In the genomic region with DNA sequence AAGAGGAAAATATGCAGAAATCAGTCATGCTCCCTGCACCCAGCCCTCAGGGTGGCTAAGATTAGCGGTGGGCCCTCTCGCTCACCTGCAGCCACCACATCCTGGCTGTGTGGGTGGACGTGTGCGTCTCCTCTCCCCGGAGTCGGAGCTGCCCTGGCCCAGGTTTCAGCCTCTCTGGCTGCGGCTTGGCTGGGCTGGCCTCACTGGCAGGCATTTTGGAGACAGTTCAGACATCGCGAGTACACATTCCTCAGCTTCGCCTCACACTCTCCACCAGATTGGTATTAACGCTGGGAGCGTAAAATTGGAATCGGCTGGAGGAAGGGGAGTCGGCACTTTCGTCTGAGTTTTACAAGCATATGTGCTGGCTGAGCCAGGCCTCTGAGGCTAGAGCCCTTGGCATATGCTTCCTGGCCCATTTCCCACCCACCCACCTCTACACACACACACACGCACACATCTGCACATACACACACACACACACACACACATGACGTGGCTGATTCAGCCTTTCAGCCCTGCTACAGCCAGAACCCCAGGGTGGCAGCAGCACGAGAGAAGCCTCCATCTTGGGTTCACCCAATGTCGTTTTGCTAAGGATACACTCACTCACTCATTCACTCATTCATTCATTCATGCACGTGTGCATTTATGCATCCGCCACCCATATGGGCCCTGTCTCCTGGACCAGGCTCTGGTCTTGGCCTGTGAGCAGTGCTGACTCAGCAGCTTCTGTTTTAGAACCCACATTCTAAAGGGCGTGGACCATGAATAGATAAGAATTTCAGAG, we compare ENCODE assay signal across 9 cellular contexts. TPM values are rescaled to one million over a fixed set of nuclear protein-coding genes. Genes with fewer than 3 reads are reported as not detected.
A peak's percentile ranks its signal among the peaks of the same experiment; 100 is the strongest.
DNase-seq lines count a peak whose midpoint lies in the region; ATAC-seq, FAIRE-seq and TF ChIP-seq lines count a peak whose summit lies in the region.
"Had no signal": no experiment of that assay in that cellular context is flagged by ENCODE, and none has a peak within 500 bp of the region (broad histone marks: within the 10 kb centered on the region; RNA-seq: fewer than 3 reads in every experiment).

No MANE protein-coding gene starts in this region.

- peak overlapping the region; percentile 11 for H3K4me3 Mint-ChIP-seq in stimulated activated memory B cell treated with anti-CD40 and anti-IgM and Interleukin-4, amounts not matched to agents 10 μg/mL and 1 μg/mL and 100 μg/mL, for 72 hours
- H3K4me3 Mint-ChIP-seq: nephron had no signal

- whole genome bisulfite sequencing in tibial nerve, 2 donors: 57 to 63% methylated on average over 22 of the region's 22 CpGs

- H3K4me1 ChIP-seq in Karpas-422 (ENCODE audit: low read length): peaks cover 61% of the 10 kb centered on the region
- no peaks in the 10 kb centered on the region for H3K4me1 ChIP-seq in tibial nerve

- no peak for FAIRE-seq in D721Med (lab: Jason Lieb, UNC)

- peak; percentile 80 for DNase-seq in AG04450 (ENCODE audit: low read depth, low spot score)
- DNase-seq in Karpas-422: peak; percentile 57
- peak; percentile 86 for DNase-seq in epithelial cell of prostate (ENCODE audit: low read depth, low spot score)
- no peak for DNase-seq in D721Med (ENCODE audit: insufficient read length, low spot score)
- no peak for DNase-seq in NCI-H526 (lab: John Stamatoyannopoulos, UW)
- DNase-seq in tibial nerve (ENCODE audit: low spot score in 2 of 2): no peak

- POLR2A ChIA-PET in AG04450 (lab: Yijun Ruan, JAX): interaction anchor here (0.6 kb wide), 1 partner anchor 1010 kb away, joined by 6 read pairs; no protein-coding TSS in a partner anchor

- H3K27me3 ChIP-seq in AG04450 (ENCODE audit: control insufficient read depth, insufficient read depth, low read length) (no peaks in the 10 kb centered on the region), Karpas-422 (ENCODE audit: low read length) (no peaks in the 10 kb centered on the region), tibial nerve (no peaks in the 10 kb centered on the region)

- no peak for TF ChIP-seq EP300 in tibial nerve (IDR thresholded peaks at IDR 0.05)

- TF ChIP-seq POLR2A in tibial nerve (IDR thresholded peaks at IDR 0.05): no peak

- peak overlapping the region; percentile 89 for H3K27ac Mint-ChIP-seq in stimulated activated memory B cell treated with anti-CD40 and anti-IgM and Interleukin-4, amounts not matched to agents 10 μg/mL and 1 μg/mL and 100 μg/mL, for 72 hours

- no peak overlapping the region for H3K4me3 ChIP-seq in AG04450 (ENCODE audit: low read depth, low read length)
- no peak overlapping the region for H3K4me3 ChIP-seq in Karpas-422 (ENCODE audit: low read length)
- no peak overlapping the region for H3K4me3 ChIP-seq in tibial nerve

- H4K20me1 ChIP-seq in Karpas-422 (ENCODE audit: insufficient read depth, low read depth, low read length): no peaks in the 10 kb centered on the region

- H3K9me3 ChIP-seq in AG04450 (ENCODE audit: control insufficient read depth, insufficient read depth, low read length) (no peaks in the 10 kb centered on the region; the same call in 1 of the 2 replicates), Karpas-422 (ENCODE audit: low read length) (no peaks in the 10 kb centered on the region), tibial nerve (no peaks in the 10 kb centered on the region)

- H3K27ac ChIP-seq in AG04450 (ENCODE audit: low read depth, low read length): peak overlapping the region; percentile 87
- peak overlapping the region; percentile 83 for H3K27ac ChIP-seq in Karpas-422 (ENCODE audit: low read length)
- peak overlapping the region; percentile 71 for H3K27ac ChIP-seq in epithelial cell of prostate
- no peak overlapping the region for H3K27ac ChIP-seq in tibial nerve

- H3K9me2 ChIP-seq in Karpas-422 (replicated peaks; ENCODE audit: insufficient read depth, low read length): no peaks in the 10 kb centered on the region

- ATAC-seq in GM19452 (IDR thresholded peaks at IDR 0.05; ENCODE audit: unreplicated experiment): peak; percentile 79
- peak; percentile 96 for ATAC-seq in stimulated activated memory B cell treated with anti-CD40 and anti-IgM and Interleukin-4, amounts not matched to agents 10 μg/mL and 1 μg/mL and 100 μg/mL, for 72 hours

- H3K36me3 ChIP-seq in Karpas-422 (ENCODE audit: insufficient read depth, low read length): peaks cover 52% of the 10 kb centered on the region
- peaks cover 0 to 6% (median 0%) of the 10 kb centered on the region in 3 donors for H3K36me3 ChIP-seq in tibial nerve

- no peaks in the 10 kb centered on the region for H3K27me3 Mint-ChIP-seq in stimulated activated memory B cell treated with anti-CD40 and anti-IgM and Interleukin-4, amounts not matched to agents 10 μg/mL and 1 μg/mL and 100 μg/mL, for 72 hours

- H3K36me3 Mint-ChIP-seq in stimulated activated memory B cell treated with anti-CD40 and anti-IgM and Interleukin-4, amounts not matched to agents 10 μg/mL and 1 μg/mL and 100 μg/mL, for 72 hours: peaks cover 54% of the 10 kb centered on the region

- H3K4me2 ChIP-seq in Karpas-422 (ENCODE audit: low read depth, low read length, poor library complexity, severe bottlenecking): peak overlapping the region; percentile 16

- CTCF ChIA-PET in AG04450 (lab: Charles Lee): no interaction called here

- H2AFZ ChIP-seq in Karpas-422 (ENCODE audit: low read length): no peak overlapping the region

- TF ChIP-seq CTCF in AG04450 (IDR thresholded peaks at IDR 0.05; ENCODE audit: low read depth, low read length): no peak
- no peak for TF ChIP-seq CTCF in D721Med (IDR thresholded peaks at IDR 0.05; ENCODE audit: insufficient read depth, missing control alignments)
- TF ChIP-seq CTCF in tibial nerve (IDR thresholded peaks at IDR 0.05): no peak

- H3K79me2 ChIP-seq in Karpas-422 (ENCODE audit: low read length): peaks cover 75% of the 10 kb centered on the region

- peaks cover 33% of the 10 kb centered on the region for H3K4me1 Mint-ChIP-seq in stimulated activated memory B cell treated with anti-CD40 and anti-IgM and Interleukin-4, amounts not matched to agents 10 μg/mL and 1 μg/mL and 100 μg/mL, for 72 hours

- no peaks in the 10 kb centered on the region for H3K9me3 Mint-ChIP-seq in stimulated activated memory B cell treated with anti-CD40 and anti-IgM and Interleukin-4, amounts not matched to agents 10 μg/mL and 1 μg/mL and 100 μg/mL, for 72 hours
- H3K9me3 Mint-ChIP-seq: nephron had no signal

- H3K9ac ChIP-seq in Karpas-422 (ENCODE audit: low read length): peak overlapping the region; percentile 49

RNA-seq across cellular contexts. Expression of a gene that starts 42.9 kb away (rescaled TPM):
- 37.3 and 37.7 TPM in 2 replicates for polyA plus RNA-seq in AG04450 (2011; rRNA removed)
- polyA minus RNA-seq in AG04450 (2011; rRNA and poly(A)+ RNA removed): 17.1 and 17.9 TPM in 2 replicates
- total RNA-seq in Karpas-422 (2014; rRNA removed; shearing (Covaris generic); ENCODE audit: low replicate concordance): 191 and 231 TPM in 2 replicates
- under 1 TPM; 0.30 to 0.84 (median 0.51) TPM for total RNA-seq in tibial nerve

Comparison
In these comparisons a context has a peak if more than half of its experiments do, and no peak if none do; other contexts are left out.
1. DNase-seq: peak in AG04450 (single experiment), Karpas-422 (single experiment) and epithelial cell of prostate (single experiment); none in D721Med (single experiment), NCI-H526 (0 of 2) and tibial nerve (0 of 2).
2. H3K27ac ChIP-seq: peak in AG04450 (single experiment), Karpas-422 (single experiment) and epithelial cell of prostate (single experiment); none in tibial nerve (0 of 4).
3. RNA of a gene that starts 42.9 kb away (total RNA-seq): 191 to 231 TPM in Karpas-422; 0.30 to 0.84 TPM in tibial nerve; every median in the first group is over 100 times any median in the second.